1 cellular context compared by ENCODE assay signal in the genomic region with DNA sequence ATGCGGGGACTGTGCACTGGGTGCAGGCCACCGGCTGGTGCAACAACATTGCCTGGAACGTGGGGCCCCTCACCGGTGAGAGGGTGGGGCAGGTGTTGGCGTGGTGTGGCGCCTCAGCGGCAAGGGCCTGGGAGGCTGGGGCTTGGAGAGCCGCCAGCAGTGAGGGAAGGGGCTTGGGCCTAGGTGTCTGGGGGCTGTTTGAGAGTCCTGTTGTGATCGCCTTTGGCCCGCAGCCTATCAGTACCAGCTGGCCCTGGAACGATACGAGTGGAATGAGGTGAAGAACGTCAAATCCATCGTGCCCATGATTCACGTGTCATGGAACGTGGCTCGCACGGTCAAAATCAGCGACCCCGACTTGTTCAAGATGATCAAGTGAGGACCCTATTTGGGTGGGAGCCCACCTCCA.
TF ChIP-seq lines count a peak whose summit lies in the region.

No MANE protein-coding gene starts in this region.

TF ChIP-seq in H1, 55 proteins besides CTCF, POLR2A, EP300 and RAD21:
- TF ChIP-seq TEAD4 (IDR thresholded peaks at IDR 0.05; ENCODE audit: low read depth, low read length), result no peak
- TF ChIP-seq CBX8 (IDR thresholded peaks at IDR 0.05; ENCODE audit: borderline replicate concordance, low read depth, low read length), result no peak
- TF ChIP-seq BRCA1 (IDR thresholded peaks at IDR 0.05; ENCODE audit: low read depth, low read length), result no peak
- no peak for TF ChIP-seq SRF (IDR thresholded peaks at IDR 0.05; ENCODE audit: low read depth, low read length)
- TF ChIP-seq SP1 (IDR thresholded peaks at IDR 0.05; ENCODE audit: low read depth, low read length), result no peak
- TF ChIP-seq, protein P1, sequence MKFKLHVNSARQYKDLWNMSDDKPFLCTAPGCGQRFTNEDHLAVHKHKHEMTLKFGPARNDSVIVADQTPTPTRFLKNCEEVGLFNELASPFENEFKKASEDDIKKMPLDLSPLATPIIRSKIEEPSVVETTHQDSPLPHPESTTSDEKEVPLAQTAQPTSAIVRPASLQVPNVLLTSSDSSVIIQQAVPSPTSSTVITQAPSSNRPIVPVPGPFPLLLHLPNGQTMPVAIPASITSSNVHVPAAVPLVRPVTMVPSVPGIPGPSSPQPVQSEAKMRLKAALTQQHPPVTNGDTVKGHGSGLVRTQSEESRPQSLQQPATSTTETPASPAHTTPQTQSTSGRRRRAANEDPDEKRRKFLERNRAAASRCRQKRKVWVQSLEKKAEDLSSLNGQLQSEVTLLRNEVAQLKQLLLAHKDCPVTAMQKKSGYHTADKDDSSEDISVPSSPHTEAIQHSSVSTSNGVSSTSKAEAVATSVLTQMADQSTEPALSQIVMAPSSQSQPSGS (IDR thresholded peaks at IDR 0.05; ENCODE audit: low read length), result no peak
- TF ChIP-seq SP2 (IDR thresholded peaks at IDR 0.05; ENCODE audit: low read length), result no peak
- TF ChIP-seq JUND (IDR thresholded peaks at IDR 0.05; ENCODE audit: low read length), result no peak
- no peak for TF ChIP-seq TBP (IDR thresholded peaks at IDR 0.05; ENCODE audit: low read depth, low read length)
